Comparison of ENCODE assay signal across 10 cellular contexts in genomic region chr1:186511761-186512637, GRCh38.
DNase-seq lines count a peak whose midpoint lies in the region; ATAC-seq, FAIRE-seq and TF ChIP-seq lines count a peak whose summit lies in the region.
"Had no signal": no experiment of that assay in that cellular context is flagged by ENCODE, and none has a peak within 500 bp of the region (broad histone marks: within the 10 kb centered on the region; RNA-seq: fewer than 3 reads in every experiment).

No MANE protein-coding gene starts in this region.

- no peak for FAIRE-seq in H54 (lab: Jason Lieb, UNC)
- FAIRE-seq: keratinocyte had no signal

- DNase-seq in CMK (ENCODE audit: low read depth) (peak; percentile 22), UCSD-AML1 (lab: John Stamatoyannopoulos, UW; ENCODE audit: unreplicated experiment) (peak; percentile 32), NCI-H2227 treated with DMSO at 0.1 percent for 48 hours (lab: John Stamatoyannopoulos, UW) (no peak), H54 (ENCODE audit: insufficient read length, low spot score) (no peak), AML-193 (lab: John Stamatoyannopoulos, UW) (no peak)
- no peak for DNase-seq in stimulated activated naive CD4-positive, alpha-beta T cell (lab: John Stamatoyannopoulos, UW)
- DNase-seq: COR-L47 had no signal

- TF ChIP-seq POLR2A in H54 (IDR thresholded peaks at IDR 0.05; ENCODE audit: low read depth, low read length), result no peak

- ATAC-seq in GM19467 (IDR thresholded peaks at IDR 0.05; ENCODE audit: unreplicated experiment), result peak; percentile 83
- ATAC-seq in HG03439 (IDR thresholded peaks at IDR 0.05; ENCODE audit: unreplicated experiment), result peak; percentile 79

Comparison
In these comparisons a context has a peak if more than half of its experiments do, and no peak if none do; other contexts are left out.
1. DNase-seq: peak in CMK (single experiment) and UCSD-AML1 (single experiment); none in stimulated activated naive CD4-positive, alpha-beta T cell (0 of 6), NCI-H2227 treated with DMSO at 0.1 percent for 48 hours (single experiment), H54 (single experiment) and AML-193 (0 of 2).